Comparison of ENCODE assay signal across 9 cellular contexts in genomic region chrX:66110112-66110511, GRCh38. TPM values are rescaled to one million over a fixed set of nuclear protein-coding genes. Genes with fewer than 3 reads are reported as not detected.
DNase-seq lines count a peak whose midpoint lies in the region; ATAC-seq and TF ChIP-seq lines count a peak whose summit lies in the region.
"Had no signal": no experiment of that assay in that cellular context is flagged by ENCODE, and none has a peak within 500 bp of the region (broad histone marks: within the 10 kb centered on the region; RNA-seq: fewer than 3 reads in every experiment).

No MANE protein-coding gene starts in this region.

- H3K27ac ChIP-seq in IMR-90 (ENCODE audit: insufficient read depth, low read length) (no peak overlapping the region), lower lobe of right lung (no peak overlapping the region)

- no peak overlapping the region for H4K5ac ChIP-seq in IMR-90 (ENCODE audit: low read depth, low read length)

- H3K4me1 ChIP-seq in IMR-90 (ENCODE audit: control insufficient read depth, insufficient read depth, low read length): no peaks in the 10 kb centered on the region
- H3K4me1 ChIP-seq in lower lobe of right lung: no peaks in the 10 kb centered on the region

- no TSS peak for BruUV-seq in IMR-90 (replicated peaks; lab: Mats Ljungman, UMichigan)

- no peak overlapping the region for H2BK15ac ChIP-seq in IMR-90 (ENCODE audit: low read depth, low read length)

- TF ChIP-seq POLR2A in IMR-90 (IDR thresholded peaks at IDR 0.05; ENCODE audit: low read depth, low read length): no peak

- peak; percentile 13; the same call in 1 of the 2 replicates for TF ChIP-seq RAD21 in IMR-90 (IDR thresholded peaks at IDR 0.05; ENCODE audit: low read length)

- H3K9me3 ChIP-seq in IMR-90 (ENCODE audit: control insufficient read depth, insufficient read depth, low read length) (no peaks in the 10 kb centered on the region), lower lobe of right lung (no peaks in the 10 kb centered on the region)

- no peak overlapping the region for H3K23ac ChIP-seq in IMR-90 (ENCODE audit: low read depth, low read length)

- no peak overlapping the region for H3K4me2 ChIP-seq in IMR-90 (ENCODE audit: low read depth, low read length)

- WGBS in IMR-90 (ENCODE audit: extremely low coverage in 2 of 2, insufficient read length in 1 of 2), 2 experiments: no CpG with 5 or more reads among the region's 3 CpGs

- H2BK5ac ChIP-seq in IMR-90 (ENCODE audit: low read depth, low read length, poor library complexity, severe bottlenecking): no peak overlapping the region

- H3K4ac ChIP-seq in IMR-90 (ENCODE audit: low read depth, low read length): no peak overlapping the region

- no peak overlapping the region for H3K56ac ChIP-seq in IMR-90 (ENCODE audit: extremely low read depth, insufficient read depth, low read length)

- POLR2A ChIA-PET in IMR-90 (lab: Charles Lee; ENCODE audit: unreplicated experiment): no interaction called here

- H3K27me3 ChIP-seq in IMR-90 (ENCODE audit: control insufficient read depth, insufficient read depth, low read length) (no peaks in the 10 kb centered on the region), lower lobe of right lung (ENCODE audit: low read depth) (no peaks in the 10 kb centered on the region)

- intact Hi-C loops in IMR-90 (cut with micrococcal nuclease) (no loop called here), lower lobe of right lung (cut with DNase I) (no loop called here)

- no peak overlapping the region for H3K18ac ChIP-seq in IMR-90 (ENCODE audit: low read depth, low read length)

- no peaks in the 10 kb centered on the region for H4K20me1 ChIP-seq in IMR-90 (ENCODE audit: insufficient read depth, low read length)

- ATAC-seq in IMR-90 (ENCODE audit: low read depth) (no peak), lower lobe of right lung (no peak)

- no peak overlapping the region for H3K14ac ChIP-seq in IMR-90 (replicated peaks; ENCODE audit: low read depth, low read length)

- no peak overlapping the region for H2BK120ac ChIP-seq in IMR-90 (ENCODE audit: low read depth, low read length)

- H2AK5ac ChIP-seq in IMR-90 (ENCODE audit: low read depth, low read length): no peak overlapping the region

- no peak overlapping the region for H2AK9ac ChIP-seq in IMR-90 (replicated peaks; ENCODE audit: low read depth, low read length, poor library complexity)

- H3K36me3 ChIP-seq in IMR-90 (ENCODE audit: control insufficient read depth, insufficient read depth, low read length) (no peaks in the 10 kb centered on the region), lower lobe of right lung (no peaks in the 10 kb centered on the region)

- CTCF ChIA-PET in IMR-90 (lab: Yijun Ruan, JAX): interaction anchor here (0.7 kb wide), 1 partner anchor 471 kb away, joined by 4 read pairs; no protein-coding TSS in a partner anchor

- H3K9me1 ChIP-seq in IMR-90 (ENCODE audit: insufficient read depth, low read length): no peaks in the 10 kb centered on the region

- no peaks in the 10 kb centered on the region for H3K79me1 ChIP-seq in IMR-90 (ENCODE audit: low read depth in 1 of 2, low read length in 2 of 2)

- in situ Hi-C loops in IMR-90 (cut with MboI; ENCODE audit: low sequenced_read_pairs) (no loop called here), astrocyte of the cerebellum (cut with HindIII; ENCODE audit: low sequenced_read_pairs) (no loop called here)

- dilution Hi-C loops in IMR-90 (cut with HindIII; ENCODE audit: low sequenced_read_pairs, unreplicated experiment): no loop called here

- no peak overlapping the region for H2BK20ac ChIP-seq in IMR-90 (ENCODE audit: low read depth, low read length)

- no peak overlapping the region for H2AFZ ChIP-seq in IMR-90 (replicated peaks; ENCODE audit: low read length, poor library complexity)

- H3K9ac ChIP-seq in IMR-90 (ENCODE audit: low read depth, low read length): no peak overlapping the region

- H4K91ac ChIP-seq in IMR-90 (ENCODE audit: insufficient read depth, low read depth, low read length): no peak overlapping the region

- TF ChIP-seq CTCF in IMR-90 (conservative IDR thresholded peaks at IDR 0.05; ENCODE audit: low read depth, low read length) (peak; percentile 52), astrocyte of the cerebellum (IDR thresholded peaks at IDR 0.05; ENCODE audit: low read depth, low read length, missing control alignments) (peak; percentile 14), lower lobe of right lung (IDR thresholded peaks at IDR 0.05) (peak; percentile 49)

- H3K4me3 ChIP-seq in IMR-90 (ENCODE audit: insufficient read depth, low read depth, low read length) (no peak overlapping the region), astrocyte of the cerebellum (ENCODE audit: low read depth, low read length) (no peak overlapping the region), lower lobe of right lung (no peak overlapping the region)
- H3K4me3 ChIP-seq: lung had no signal

- H4K8ac ChIP-seq in IMR-90 (ENCODE audit: low read depth in 2 of 2, low read length in 2 of 2): no peak overlapping the region

- DNase-seq in GDM1 (lab: John Stamatoyannopoulos, UW): peak; percentile 38
- peak; percentile 8 for DNase-seq in IMR-90
- no peak for DNase-seq in astrocyte of the cerebellum (ENCODE audit: low read depth)
- DNase-seq in lower lobe of right lung: no peak
- DNase-seq in putamen (ENCODE audit: low spot score): no peak
- no peak for DNase-seq in mucosa of gallbladder (ENCODE audit: low spot score)
- DNase-seq in activated gamma-delta T cell treated with Interleukin-2 at 50 U/mL for 16 hours: no peak
- no peak for DNase-seq in NCI-H446 treated with DMSO at 0.1 percent for 48 hours (lab: John Stamatoyannopoulos, UW)

TF ChIP-seq in IMR-90, 13 proteins besides CTCF, POLR2A, EP300 and RAD21:
- TF ChIP-seq MAFK (IDR thresholded peaks at IDR 0.05; ENCODE audit: low read depth, low read length) (no peak), CHD1 (IDR thresholded peaks at IDR 0.05; ENCODE audit: low read depth, low read length) (no peak), SMC3 (IDR thresholded peaks at IDR 0.05; ENCODE audit: low read depth, low read length) (peak; percentile 21; the same call in 1 of the 2 replicates)

RNA-seq across cellular contexts. Expression of gene HEPH, which starts 53.9 kb away (rescaled TPM):
- 16.4 and 23.5 TPM in 2 replicates for total RNA-seq in IMR-90 (2012; rRNA removed)
- 21.1 and 29.5 TPM in 2 replicates for polyA plus RNA-seq in IMR-90 (2012; rRNA removed)
- 12.9 and 15.2 TPM in 2 replicates for polyA plus RNA-seq in IMR-90 (2012; cell fraction: cytosol; rRNA removed)
- 9.1 and 21.5 TPM in 2 replicates for polyA plus RNA-seq in IMR-90 (2012; cell fraction: nucleus; rRNA removed; ENCODE audit: low replicate concordance)
- 11.4 TPM for total RNA-seq in lower lobe of right lung
- total RNA-seq in mucosa of gallbladder: 50.8 TPM

Comparison
In these comparisons a context has a peak if more than half of its experiments do, and no peak if none do; other contexts are left out.
1. DNase-seq: peak in GDM1 (single experiment) and IMR-90 (single experiment); none in astrocyte of the cerebellum (single experiment), lower lobe of right lung (single experiment), putamen (single experiment), mucosa of gallbladder (single experiment), activated gamma-delta T cell treated with Interleukin-2 at 50 U/mL for 16 hours (single experiment) and NCI-H446 treated with DMSO at 0.1 percent for 48 hours (single experiment).
2. Peak in every context shown above with its lines, with median percentiles within 50 percentile points of each other: CTCF ChIP-seq.